ENCODE assay signal across 8 cellular contexts in genomic region chr12:14768823-14769405, GRCh38. TPM values are rescaled to one million over a fixed set of nuclear protein-coding genes. Genes with fewer than 3 reads are reported as not detected.
DNase-seq lines count a peak whose midpoint lies in the region; ATAC-seq, FAIRE-seq and TF ChIP-seq lines count a peak whose summit lies in the region.

No MANE protein-coding gene starts in this region.

- DNase-seq in A549 (ENCODE audit: low read depth in 1 of 2, low spot score in 1 of 2) (peak in 1 of 2 experiments; percentile 33), IMR-90 (peak; percentile 44), omental fat pad (ENCODE audit: low spot score) (no peak), anterior cingulate cortex (lab: John Stamatoyannopoulos, UW) (no peak), AML-193 (lab: John Stamatoyannopoulos, UW) (no peak)
- DNase-seq in activated T-helper 9 cell treated with anti-CD3 and anti-CD28 coated beads, Interleukin-2, amount 50 U/mL, for 16 hours (ENCODE audit: low read depth) = peak; percentile 27
- DNase-seq in stimulated activated CD4-positive, alpha-beta T cell treated with anti-CD3 and anti-CD28 coated beads, Interleukin-2, amount 100 ng/mL, for 24 hours = peak; percentile 39 to 45

- 74% methylated on average over 16 of the region's 16 CpGs for WGBS in A549 (ENCODE audit: missing lambda C conversion rate)
- WGBS in IMR-90 (ENCODE audit: extremely low coverage in 2 of 2, insufficient read length in 1 of 2), 2 experiments = 28% methylated on average over 4 of the region's 16 CpGs; no CpG with 5 or more reads in 1 of the 2 experiments

- peak overlapping the region; percentile 88 to 97 for H3K27ac ChIP-seq in A549
- peak overlapping the region; percentile 76 for H3K27ac ChIP-seq in IMR-90 (ENCODE audit: insufficient read depth, low read length)

- no peak for TF ChIP-seq EP300 in A549 (IDR thresholded peaks at IDR 0.05)

- H4K8ac ChIP-seq in IMR-90 (ENCODE audit: low read depth in 2 of 2, low read length in 2 of 2) = peak overlapping the region; percentile 63 to 79; a peak in 1 of 4 replicates

- FAIRE-seq in A549 (lab: Jason Lieb, UNC) = no peak

- peak overlapping the region; percentile 71 for H3K4me2 ChIP-seq in A549
- peak overlapping the region; percentile 87 for H3K4me2 ChIP-seq in IMR-90 (ENCODE audit: low read depth, low read length)

- TF ChIP-seq CTCF in A549 (IDR thresholded peaks at IDR 0.05) = no peak
- no peak for TF ChIP-seq CTCF in IMR-90 (conservative IDR thresholded peaks at IDR 0.05; ENCODE audit: low read depth, low read length)
- no peak for TF ChIP-seq CTCF in omental fat pad (IDR thresholded peaks at IDR 0.05)

- no peaks in the 10 kb centered on the region for H3K36me3 ChIP-seq in IMR-90 (ENCODE audit: control insufficient read depth, insufficient read depth, low read length)

- H3K4me3 ChIP-seq in A549 (peak overlapping the region; percentile 79), IMR-90 (ENCODE audit: insufficient read depth, low read depth, low read length) (peak overlapping the region; percentile 62), iPS-11a (ENCODE audit: low read depth, low read length) (peak overlapping the region; percentile 98)

- TF ChIP-seq POLR2A in A549 (IDR thresholded peaks at IDR 0.05; ENCODE audit: low read length) (no peak), IMR-90 (IDR thresholded peaks at IDR 0.05; ENCODE audit: low read depth, low read length) (no peak)

- H3K9me3 ChIP-seq in A549 (no peaks in the 10 kb centered on the region; the same call in 2 of the 3 replicates), IMR-90 (ENCODE audit: control insufficient read depth, insufficient read depth, low read length) (no peaks in the 10 kb centered on the region; the same call in 1 of the 2 replicates)

- H3K14ac ChIP-seq in IMR-90 (replicated peaks; ENCODE audit: low read depth, low read length) = peak overlapping the region; percentile 84; the same call in 1 of the 2 replicates

- H4K5ac ChIP-seq in IMR-90 (ENCODE audit: low read depth, low read length) = peak overlapping the region; percentile 26; the same call in 1 of the 2 replicates

- no peak overlapping the region for H2BK15ac ChIP-seq in IMR-90 (ENCODE audit: low read depth, low read length)

- BruUV-seq in IMR-90 (replicated peaks; lab: Mats Ljungman, UMichigan) = no TSS peak

- H3K4me1 ChIP-seq in A549 = peaks cover 18% of the 10 kb centered on the region
- no peaks in the 10 kb centered on the region for H3K4me1 ChIP-seq in IMR-90 (ENCODE audit: control insufficient read depth, insufficient read depth, low read length)

- dilution Hi-C loops in IMR-90 (cut with HindIII; ENCODE audit: low sequenced_read_pairs, unreplicated experiment) = no loop called here

- no peak overlapping the region for H3K56ac ChIP-seq in IMR-90 (ENCODE audit: extremely low read depth, insufficient read depth, low read length)

- POLR2A ChIA-PET in A549 (lab: Yijun Ruan, JAX) = interaction anchor here (0.6 to 3.1 kb wide), 9 partner anchors 10 to 1513 kb away, joined by 3 to 68 read pairs (median 4); partner anchors contain the start of genes ATF7IP, C12orf60 and WBP11
- POLR2A ChIA-PET in IMR-90 (lab: Charles Lee; ENCODE audit: unreplicated experiment) = no interaction called here

- H3K4ac ChIP-seq in IMR-90 (ENCODE audit: low read depth, low read length) = peak overlapping the region; percentile 86; the same call in 1 of the 2 replicates

- TF ChIP-seq RAD21 in A549 (conservative IDR thresholded peaks at IDR 0.05 in 1 of 2, IDR thresholded peaks at IDR 0.05 in 1 of 2) (no peak), IMR-90 (IDR thresholded peaks at IDR 0.05; ENCODE audit: low read length) (no peak)

- no peak overlapping the region for H4K91ac ChIP-seq in IMR-90 (ENCODE audit: insufficient read depth, low read depth, low read length)

- peaks cover 0 to 29% of the 10 kb centered on the region in 2 experiments; a peak in 3 of 4 replicates for H3K79me1 ChIP-seq in IMR-90 (ENCODE audit: low read depth in 1 of 2, low read length in 2 of 2)

- H2AK5ac ChIP-seq in IMR-90 (ENCODE audit: low read depth, low read length) = no peak overlapping the region

- intact Hi-C loops in IMR-90 (cut with micrococcal nuclease) = no loop called here

- peak overlapping the region; percentile 92 for H2AFZ ChIP-seq in IMR-90 (replicated peaks; ENCODE audit: low read length, poor library complexity)

- H3K18ac ChIP-seq in IMR-90 (ENCODE audit: low read depth, low read length) = no peak overlapping the region; the same call in 1 of the 2 replicates

- H2BK120ac ChIP-seq in IMR-90 (ENCODE audit: low read depth, low read length) = no peak overlapping the region

- no peak overlapping the region for H2BK20ac ChIP-seq in IMR-90 (ENCODE audit: low read depth, low read length)

- no peak overlapping the region for H2AK9ac ChIP-seq in IMR-90 (replicated peaks; ENCODE audit: low read depth, low read length, poor library complexity)

- CTCF ChIA-PET in A549 (lab: Yijun Ruan, JAX) = interaction anchor here (0.7 to 3.6 kb wide), 13 partner anchors 9 to 531 kb away, joined by 3 to 21 read pairs (median 6); partner anchors contain the start of gene RERG
- CTCF ChIA-PET in IMR-90 (lab: Yijun Ruan, JAX) = no interaction called here

- H3K27me3 ChIP-seq in IMR-90 (ENCODE audit: control insufficient read depth, insufficient read depth, low read length) = no peaks in the 10 kb centered on the region

- no peaks in the 10 kb centered on the region; the same call in 1 of the 2 replicates for H4K20me1 ChIP-seq in IMR-90 (ENCODE audit: insufficient read depth, low read length)

- ATAC-seq in A549 (no peak), IMR-90 (ENCODE audit: low read depth) (no peak), omental fat pad (ENCODE audit: low FRiP score) (no peak)

- peak overlapping the region; percentile 76 for H3K9ac ChIP-seq in IMR-90 (ENCODE audit: low read depth, low read length)

- H3K23ac ChIP-seq in IMR-90 (ENCODE audit: low read depth, low read length) = peak overlapping the region; percentile 84

- H3K9me1 ChIP-seq in IMR-90 (ENCODE audit: insufficient read depth, low read length) = no peaks in the 10 kb centered on the region

- in situ Hi-C loops in IMR-90 (cut with MboI; ENCODE audit: low sequenced_read_pairs) = no loop called here

- H2BK5ac ChIP-seq in IMR-90 (ENCODE audit: low read depth, low read length, poor library complexity, severe bottlenecking) = peak overlapping the region; percentile 13

TF ChIP-seq in A549, 52 proteins besides CTCF, POLR2A, EP300 and RAD21 (continues in another document):
- no peak for TF ChIP-seq MYC (IDR thresholded peaks at IDR 0.05; ENCODE audit: borderline replicate concordance, low read length)

TF ChIP-seq in IMR-90, 13 proteins besides CTCF, POLR2A, EP300 and RAD21:
- TF ChIP-seq MAFK (IDR thresholded peaks at IDR 0.05; ENCODE audit: low read depth, low read length) = peak; percentile 99
- TF ChIP-seq CHD1 (IDR thresholded peaks at IDR 0.05; ENCODE audit: low read depth, low read length) = no peak
TF ChIP-seq in IMR-90: peak in this region for 1.

RNA-seq across cellular contexts. Expression of gene WBP11, which starts 34.4 kb away (rescaled TPM):
- polyA plus RNA-seq in A549 (2011; rRNA removed) (32.1 and 50.3 TPM in 2 replicates), A549 (2017; fragmentation: RNase III; extraction: RNeasy Plus Mini Kit Qiagen cat#74134 plus additional on column Dnase treatment) (45.7 to 52.2 TPM (median 50.3 TPM) in 3 replicates), IMR-90 (2012; rRNA removed) (18.1 and 18.3 TPM in 2 replicates)
- polyA plus RNA-seq in A549 (2012; cell fraction: cytosol; rRNA removed) = 26.9 and 30.3 TPM in 2 replicates
- 26.0 and 29.9 TPM in 2 replicates for polyA plus RNA-seq in A549 (2012; cell fraction: nucleus; rRNA removed)
- polyA minus RNA-seq in A549 (2011; rRNA and poly(A)+ RNA removed) = 16.0 and 19.2 TPM in 2 replicates
- total RNA-seq in IMR-90 (2012; rRNA removed) (2.5 and 3.9 TPM in 2 replicates), omental fat pad (10 to 100 TPM; 17.2 to 29.7 (median 19.3) TPM)
- polyA plus RNA-seq in IMR-90 (2012; cell fraction: cytosol; rRNA removed) = 5.3 and 7.4 TPM in 2 replicates
- 9.1 and 17.6 TPM in 2 replicates for polyA plus RNA-seq in IMR-90 (2012; cell fraction: nucleus; rRNA removed; ENCODE audit: low replicate concordance)

RNA-seq across cellular contexts. Expression of gene C12orf60, which starts 34.6 kb away (rescaled TPM):
- polyA plus RNA-seq in A549 (2011; rRNA removed) (4.8 and 5.5 TPM in 2 replicates), A549 (2017; fragmentation: RNase III; extraction: RNeasy Plus Mini Kit Qiagen cat#74134 plus additional on column Dnase treatment) (2.0 to 2.4 TPM (median 2.2 TPM) in 3 replicates), IMR-90 (2012; rRNA removed) (0.57 and 1.1 TPM in 2 replicates)
- 0.90 and 1.0 TPM in 2 replicates for polyA plus RNA-seq in A549 (2012; cell fraction: cytosol; rRNA removed)
- 0.67 and 0.81 TPM in 2 replicates for polyA plus RNA-seq in A549 (2012; cell fraction: nucleus; rRNA removed)
- 1.9 and 3.4 TPM in 2 replicates for polyA minus RNA-seq in A549 (2011; rRNA and poly(A)+ RNA removed)
- total RNA-seq in IMR-90 (2012; rRNA removed) (1.1 TPM in 2 replicates), omental fat pad (1 to 10 TPM in 1 of 4 donors, under 1 TPM in 2, not detected in 1; 0.36 to 1.6 (median 0.56) TPM)
- polyA plus RNA-seq in IMR-90 (2012; cell fraction: cytosol; rRNA removed) = 0.29 and 0.74 TPM in 2 replicates
- polyA plus RNA-seq in IMR-90 (2012; cell fraction: nucleus; rRNA removed; ENCODE audit: low replicate concordance) = 0.62 and 1.1 TPM in 2 replicates

RNA-seq across cellular contexts. Expression of gene SMCO3, which starts 45.1 kb away (rescaled TPM):
- 0.06 TPM in 1 of 2 replicates, not detected in the other for polyA plus RNA-seq in A549 (2011; rRNA removed)
- not detected in 2 replicates for polyA plus RNA-seq in A549 (2012; cell fraction: cytosol; rRNA removed)
- polyA plus RNA-seq in A549 (2012; cell fraction: nucleus; rRNA removed) = not detected in 2 replicates
- not detected in 3 replicates for polyA plus RNA-seq in A549 (2017; fragmentation: RNase III; extraction: RNeasy Plus Mini Kit Qiagen cat#74134 plus additional on column Dnase treatment)
- polyA minus RNA-seq in A549 (2011; rRNA and poly(A)+ RNA removed) = not detected in 2 replicates
- under 0.01 TPM in 2 replicates for total RNA-seq in IMR-90 (2012; rRNA removed)
- 0.07 TPM in 1 of 2 replicates, not detected in the other for polyA plus RNA-seq in IMR-90 (2012; rRNA removed)
- polyA plus RNA-seq in IMR-90 (2012; cell fraction: cytosol; rRNA removed) = not detected in 2 replicates
- polyA plus RNA-seq in IMR-90 (2012; cell fraction: nucleus; rRNA removed; ENCODE audit: low replicate concordance) = not detected in 2 replicates
- not detected for total RNA-seq in omental fat pad

Comparison
In these comparisons a context has a peak if more than half of its experiments do, and no peak if none do; other contexts are left out.
1. DNase-seq: peak in IMR-90 (single experiment), activated T-helper 9 cell treated with anti-CD3 and anti-CD28 coated beads, Interleukin-2, amount 50 U/mL, for 16 hours (single experiment) and stimulated activated CD4-positive, alpha-beta T cell treated with anti-CD3 and anti-CD28 coated beads, Interleukin-2, amount 100 ng/mL, for 24 hours (2 of 2); none in omental fat pad (single experiment), anterior cingulate cortex (0 of 58) and AML-193 (0 of 2).
2. Peak in every context shown above with its lines, with median percentiles within 50 percentile points of each other: H3K4me3 ChIP-seq.